8 cellular contexts compared by ENCODE assay signal in the genomic region with DNA sequence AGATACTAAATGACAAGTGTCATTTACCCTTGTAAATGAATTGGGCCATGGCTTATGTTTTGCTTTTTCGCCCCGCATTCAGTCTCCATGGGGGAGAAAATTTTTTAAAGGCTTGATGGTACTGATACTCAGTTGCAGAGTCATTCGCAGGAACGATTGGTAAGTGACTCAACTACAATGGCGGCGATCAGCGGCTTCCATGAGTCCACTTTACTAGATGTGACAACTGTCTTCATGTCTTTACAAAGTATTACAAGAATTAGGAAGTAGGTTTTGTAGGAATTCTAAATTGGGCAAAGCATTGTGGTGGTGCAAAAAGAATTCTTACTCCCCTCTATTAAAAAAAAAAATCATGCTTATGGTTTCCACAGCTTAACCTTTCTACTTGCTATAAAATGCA.
"Had no signal": no experiment of that assay in that cellular context is flagged by ENCODE, and none has a peak within 500 bp of the region (broad histone marks: within the 10 kb centered on the region; RNA-seq: fewer than 3 reads in every experiment).

No MANE protein-coding gene starts in this region.

- H3K4me3 ChIP-seq: GM12878 had no signal

- ATAC-seq: GM12878 had no signal

- FAIRE-seq: G401.6, GM12878, GM12891, GM12892, GM18507, GM19239 had no signal

- DNase-seq: GDM1, GF-D8 had no signal
